25 cellular contexts compared by ENCODE assay signal in genomic region chr6:13113956-13114593, GRCh38.
A peak's percentile ranks its signal among the peaks of the same experiment; 100 is the strongest.
DNase-seq lines count a peak whose midpoint lies in the region; ATAC-seq and TF ChIP-seq lines count a peak whose summit lies in the region.
"Had no signal": no experiment of that assay in that cellular context is flagged by ENCODE, and none has a peak within 500 bp of the region (broad histone marks: within the 10 kb centered on the region; RNA-seq: fewer than 3 reads in every experiment).

No MANE protein-coding gene starts in this region.

- H3K4me3 Mint-ChIP-seq in activated CD4-positive, alpha-beta T cell treated with anti-CD3 and anti-CD28 coated beads, Interleukin-2, amount 10 ng/mL, durations not matched to agents 24 days and 14 days = no peak overlapping the region
- H3K4me3 Mint-ChIP-seq: activated naive CD4-positive, alpha-beta T cell treated with anti-CD3 and anti-CD28 coated beads, Interleukin-2, amount 50 U/mL, for 24 hours; activated T-helper 17 cell treated with anti-CD3 and anti-CD28 coated beads, Interleukin-2, amount 50 U/mL, for 72 hours; immature natural killer cell; WTC11 had no signal

- H3K27me3 ChIP-seq in thyroid gland = no peaks in the 10 kb centered on the region
- no peaks in the 10 kb centered on the region for H3K27me3 ChIP-seq in upper lobe of right lung
- H3K27me3 ChIP-seq: hepatocyte, neutrophil, upper lobe of left lung had no signal

- H3K9me3 Mint-ChIP-seq in activated CD4-positive, alpha-beta T cell treated with anti-CD3 and anti-CD28 coated beads, Interleukin-2, amount 10 ng/mL, durations not matched to agents 24 days and 14 days = no peaks in the 10 kb centered on the region

- H3K36me3 ChIP-seq in thyroid gland (no peaks in the 10 kb centered on the region), upper lobe of right lung (no peaks in the 10 kb centered on the region)
- H3K36me3 ChIP-seq: lower lobe of right lung, neutrophil, upper lobe of left lung had no signal

- H3K27ac Mint-ChIP-seq in activated CD4-positive, alpha-beta T cell treated with anti-CD3 and anti-CD28 coated beads, Interleukin-2, amount 10 ng/mL, durations not matched to agents 24 days and 14 days = no peak overlapping the region
- H3K27ac Mint-ChIP-seq: activated naive CD4-positive, alpha-beta T cell treated with anti-CD3 and anti-CD28 coated beads, Interleukin-2, amount 50 U/mL, for 24 hours; activated T-helper 17 cell treated with anti-CD3 and anti-CD28 coated beads, Interleukin-2, amount 50 U/mL, for 72 hours; immature natural killer cell; WTC11 had no signal

- H3K27me3 Mint-ChIP-seq in activated CD4-positive, alpha-beta T cell treated with anti-CD3 and anti-CD28 coated beads, Interleukin-2, amount 10 ng/mL, durations not matched to agents 24 days and 14 days = peaks cover 19% of the 10 kb centered on the region

- H3K27ac ChIP-seq in thyroid gland (peak overlapping the region; percentile 6 to 42 (median 15)), upper lobe of right lung (no peak overlapping the region)
- H3K27ac ChIP-seq: foreskin keratinocyte, hepatocyte, KMS-11, lower lobe of right lung, neutrophil, psoas muscle, RWPE1, upper lobe of left lung had no signal

- peak; percentile 27 for DNase-seq in activated CD4-positive, alpha-beta T cell treated with anti-CD3 and anti-CD28 coated beads, Interleukin-2, amount 10 ng/mL, durations not matched to agents 24 days and 14 days
- no peak for DNase-seq in activated CD4-positive, alpha-beta T cell treated with anti-CD3 and anti-CD28 coated beads, Interleukin-2, amount 50 U/mL, for 4 hours
- DNase-seq in astrocyte of the hippocampus (ENCODE audit: low read depth, low spot score) (peak; percentile 14), kidney glomerular epithelial cell (lab: John Stamatoyannopoulos, UW) (peak; percentile 61), thyroid gland (peak; percentile 90 to 92), upper lobe of right lung (no peak), SK-N-DZ (ENCODE audit: low spot score) (no peak)
- DNase-seq: AML-193, DMS53, erythroblast, foreskin keratinocyte, immature natural killer cell, lower lobe of right lung, NCI-H526 treated with DMSO at 0.1 percent for 48 hours, psoas muscle, T-helper 9 cell, upper lobe of left lung had no signal

- intact Hi-C loops in activated CD4-positive, alpha-beta T cell treated with anti-CD3 and anti-CD28 coated beads, Interleukin-2, amount 10 ng/mL, durations not matched to agents 24 days and 14 days (cut with micrococcal nuclease) = no loop called here
- intact Hi-C loops in thyroid gland (cut with DNase I) (no loop called here), upper lobe of right lung (cut with DNase I) (no loop called here)

- H3K36me3 Mint-ChIP-seq in activated CD4-positive, alpha-beta T cell treated with anti-CD3 and anti-CD28 coated beads, Interleukin-2, amount 10 ng/mL, durations not matched to agents 24 days and 14 days (ENCODE audit: low read depth) = no peaks in the 10 kb centered on the region
- H3K36me3 Mint-ChIP-seq: activated naive CD4-positive, alpha-beta T cell treated with anti-CD3 and anti-CD28 coated beads, Interleukin-2, amount 50 U/mL, for 24 hours; immature natural killer cell; WTC11 had no signal

- ATAC-seq in upper lobe of right lung = no peak
- no peak for ATAC-seq in HG02938 (IDR thresholded peaks at IDR 0.05; ENCODE audit: unreplicated experiment)
- ATAC-seq: activated T-helper 17 cell treated with anti-CD3 and anti-CD28 coated beads, Interleukin-2, amount 50 U/mL, for 72 hours; foreskin keratinocyte; psoas muscle; WTC11 had no signal

- H3K4me3 ChIP-seq in thyroid gland (replicated peaks in 1 of 3) (no peak overlapping the region), upper lobe of right lung (no peak overlapping the region)
- H3K4me3 ChIP-seq: hepatocyte, lower lobe of right lung, psoas muscle, upper lobe of left lung had no signal

- 8 to 15% methylated on average over 5 of the region's 5 CpGs for WGBS in thyroid gland, 2 donors

- TF ChIP-seq CTCF in thyroid gland (IDR thresholded peaks at IDR 0.05) = no peak
- TF ChIP-seq CTCF in upper lobe of right lung (IDR thresholded peaks at IDR 0.05) = no peak

- no peaks in the 10 kb centered on the region for H3K4me1 Mint-ChIP-seq in activated CD4-positive, alpha-beta T cell treated with anti-CD3 and anti-CD28 coated beads, Interleukin-2, amount 10 ng/mL, durations not matched to agents 24 days and 14 days
- H3K4me1 Mint-ChIP-seq: activated naive CD4-positive, alpha-beta T cell treated with anti-CD3 and anti-CD28 coated beads, Interleukin-2, amount 50 U/mL, for 24 hours; activated T-helper 17 cell treated with anti-CD3 and anti-CD28 coated beads, Interleukin-2, amount 50 U/mL, for 72 hours; immature natural killer cell had no signal

- no peak for TF ChIP-seq POLR2A in thyroid gland (IDR thresholded peaks at IDR 0.05)

- no peaks in the 10 kb centered on the region for H3K9me3 ChIP-seq in thyroid gland
- peaks cover 6% of the 10 kb centered on the region for H3K9me3 ChIP-seq in upper lobe of right lung
- H3K9me3 ChIP-seq: lower lobe of right lung, neutrophil, upper lobe of left lung had no signal

- peaks cover 11 to 16% of the 10 kb centered on the region in 2 donors for H3K4me1 ChIP-seq in thyroid gland
- peaks cover 16% of the 10 kb centered on the region for H3K4me1 ChIP-seq in upper lobe of right lung
- H3K4me1 ChIP-seq: foreskin keratinocyte, psoas muscle had no signal

Comparison
In these comparisons a context has a peak if more than half of its experiments do, and no peak if none do; other contexts are left out.
1. DNase-seq: peak in activated CD4-positive, alpha-beta T cell treated with anti-CD3 and anti-CD28 coated beads, Interleukin-2, amount 10 ng/mL, durations not matched to agents 24 days and 14 days (single experiment), astrocyte of the hippocampus (single experiment), kidney glomerular epithelial cell (single experiment) and thyroid gland (2 of 2); none in activated CD4-positive, alpha-beta T cell treated with anti-CD3 and anti-CD28 coated beads, Interleukin-2, amount 50 U/mL, for 4 hours (0 of 2), upper lobe of right lung (single experiment) and SK-N-DZ (single experiment).